18 cellular contexts compared by ENCODE assay signal in genomic region chr6:43434441-43434840, GRCh38. TPM values are rescaled to one million over a fixed set of nuclear protein-coding genes. Genes with fewer than 3 reads are reported as not detected.
"Had no signal": no experiment of that assay in that cellular context is flagged by ENCODE, and none has a peak within 500 bp of the region (broad histone marks: within the 10 kb centered on the region; RNA-seq: fewer than 3 reads in every experiment).

No MANE protein-coding gene starts in this region.

- H3K27ac ChIP-seq: body of pancreas, colonic mucosa, ovary, suprapubic skin, upper lobe of right lung had no signal

- H3K4me3 ChIP-seq: body of pancreas, colonic mucosa, ovary, skin epidermis, suprapubic skin, upper lobe of right lung had no signal

- H3K9me3 Mint-ChIP-seq: activated B cell treated with CpG ODN at 0.5 μM for 24 hours had no signal

- H3K4me1 Mint-ChIP-seq: activated B cell treated with CpG ODN at 0.5 μM for 24 hours had no signal

- H3K27ac Mint-ChIP-seq: activated B cell treated with CpG ODN at 0.5 μM for 24 hours; activated naive CD8-positive, alpha-beta T cell had no signal

- H3K36me3 ChIP-seq: colonic mucosa, ovary had no signal

- ATAC-seq: body of pancreas, esophagus mucosa, upper lobe of right lung had no signal

- H3K27me3 Mint-ChIP-seq: activated B cell treated with CpG ODN at 0.5 μM for 24 hours; activated naive CD8-positive, alpha-beta T cell had no signal

- H3K4me3 Mint-ChIP-seq: activated B cell treated with CpG ODN at 0.5 μM for 24 hours; activated naive CD8-positive, alpha-beta T cell had no signal

- H3K9me3 ChIP-seq: body of pancreas, colonic mucosa, ovary, suprapubic skin, upper lobe of right lung had no signal

- DNase-seq: activated B cell treated with CpG ODN at 0.5 μM for 24 hours; activated effector memory CD4-positive, alpha-beta T cell treated with Interleukin-2 at 50 U/mL for 16 hours; activated T-cell treated with anti-CD3 and anti-CD28 coated beads for 4 hours; amniotic stem cell; body of pancreas; central memory CD4-positive, alpha-beta T cell; colonic mucosa; hypothalamus; kidney; ovary; stimulated activated CD4-positive, alpha-beta T cell treated with anti-CD3 and anti-CD28 coated beads, Interleukin-4, amount 100 ng/mL, for 24 hours; stimulated activated naive CD4-positive, alpha-beta T cell treated with Interleukin-2 at 50 U/mL for 16 hours; SW 1271 had no signal

- H3K27me3 ChIP-seq: body of pancreas, colonic mucosa, ovary, suprapubic skin, upper lobe of right lung had no signal

RNA-seq across cellular contexts. Expression of gene DLK2, which starts 20.9 kb away (rescaled TPM):
- total RNA-seq: body of pancreas had no signal
